In genomic region chr16:19067349-19068236, GRCh38 we compare ENCODE assay signal across 1 cellular context.
TF ChIP-seq lines count a peak whose summit lies in the region.

Gene COQ7, plus strand, starts transcription at chr16:19067614. Its CDS starts 51 bp downstream, at chr16:19067665.

TF ChIP-seq in HepG2, 621 proteins besides CTCF, POLR2A, EP300 and RAD21 (continued from another document and continues in another):
- TF ChIP-seq, protein P1, sequence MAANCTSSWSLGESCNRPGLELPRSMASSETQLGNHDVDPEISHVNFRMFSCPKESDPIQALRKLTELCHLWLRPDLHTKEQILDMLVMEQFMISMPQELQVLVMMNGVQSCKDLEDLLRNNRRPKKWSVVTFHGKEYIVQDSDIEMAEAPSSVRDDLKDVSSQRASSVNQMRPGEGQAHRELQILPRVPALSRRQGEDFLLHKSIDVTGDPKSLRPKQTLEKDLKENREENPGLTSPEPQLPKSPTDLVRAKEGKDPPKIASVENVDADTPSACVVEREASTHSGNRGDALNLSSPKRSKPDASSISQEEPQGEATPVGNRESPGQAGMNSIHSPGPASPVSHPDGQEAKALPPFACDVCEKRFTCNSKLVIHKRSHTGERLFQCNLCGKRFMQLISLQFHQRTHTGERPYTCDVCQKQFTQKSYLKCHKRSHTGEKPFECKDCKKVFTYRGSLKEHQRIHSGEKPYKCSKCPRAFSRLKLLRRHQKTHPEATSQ (CRISPR knock-in tag; IDR thresholded peaks at IDR 0.05; ENCODE audit: borderline replicate concordance) = peak; percentile 90
- TF ChIP-seq GMEB1 (CRISPR knock-in tag; IDR thresholded peaks at IDR 0.05; ENCODE audit: borderline replicate concordance) (peak; percentile 98), RFXAP (CRISPR knock-in tag; IDR thresholded peaks at IDR 0.05; ENCODE audit: borderline replicate concordance) (peak; percentile 95), HNRNPLL (IDR thresholded peaks at IDR 0.05; ENCODE audit: low read depth, low read length, poor library complexity, severe bottlenecking) (peak; percentile 88), GLI4 (CRISPR knock-in tag; IDR thresholded peaks at IDR 0.05; ENCODE audit: borderline replicate concordance) (peak; percentile 22; the same call in 1 of the 2 replicates), ZNF691 (CRISPR knock-in tag; IDR thresholded peaks at IDR 0.05; ENCODE audit: borderline replicate concordance, low read depth) (no peak), DNMT1 (CRISPR knock-in tag; IDR thresholded peaks at IDR 0.05) (peak; percentile 99; the same call in 1 of the 2 replicates), ZNF326 (CRISPR knock-in tag; IDR thresholded peaks at IDR 0.05; ENCODE audit: borderline replicate concordance) (no peak), ARNTL (CRISPR knock-in tag; IDR thresholded peaks at IDR 0.05) (peak; percentile 64; the same call in 1 of the 2 replicates), PRDM15 (CRISPR knock-in tag; IDR thresholded peaks at IDR 0.05) (0 out of 2 replicates have a peak, but pooled peaks have one; percentile 31), ATF1 (CRISPR knock-in tag; IDR thresholded peaks at IDR 0.05) (peak; percentile 100), ZFY (CRISPR knock-in tag; IDR thresholded peaks at IDR 0.05) (peak; percentile 91), MTA3 (CRISPR knock-in tag; IDR thresholded peaks at IDR 0.05) (no peak), HHEX (CRISPR knock-in tag; IDR thresholded peaks at IDR 0.05) (no peak; the same call in 1 of the 2 replicates), CBFB (CRISPR knock-in tag; IDR thresholded peaks at IDR 0.05) (peak; percentile 87; the same call in 1 of the 2 replicates), ZNF605 (CRISPR knock-in tag; IDR thresholded peaks at IDR 0.05) (peak; percentile 86), GTF2F1 (IDR thresholded peaks at IDR 0.05; ENCODE audit: low read length) (peak; percentile 26; the same call in 1 of the 2 replicates), TBX3 (IDR thresholded peaks at IDR 0.05; ENCODE audit: borderline replicate concordance) (peak; percentile 61; the same call in 1 of the 2 replicates), ZNF609 (CRISPR knock-in tag; IDR thresholded peaks at IDR 0.05; ENCODE audit: borderline replicate concordance) (peak; percentile 67; the same call in 1 of the 2 replicates), SMYD3 (CRISPR knock-in tag; IDR thresholded peaks at IDR 0.05) (peak; percentile 87; the same call in 1 of the 2 replicates), ZNF512 (CRISPR knock-in tag; IDR thresholded peaks at IDR 0.05) (no peak), E2F2 (CRISPR knock-in tag; IDR thresholded peaks at IDR 0.05; ENCODE audit: borderline replicate concordance) (no peak), ZFP82 (CRISPR knock-in tag; IDR thresholded peaks at IDR 0.05; ENCODE audit: borderline replicate concordance) (peak; percentile 91; the same call in 1 of the 2 replicates), ZNF766 (CRISPR knock-in tag; IDR thresholded peaks at IDR 0.05; ENCODE audit: borderline replicate concordance) (peak; percentile 74; the same call in 1 of the 2 replicates), ZBTB1 (CRISPR knock-in tag; IDR thresholded peaks at IDR 0.05; ENCODE audit: borderline replicate concordance) (no peak)
- TF ChIP-seq, protein P2, sequence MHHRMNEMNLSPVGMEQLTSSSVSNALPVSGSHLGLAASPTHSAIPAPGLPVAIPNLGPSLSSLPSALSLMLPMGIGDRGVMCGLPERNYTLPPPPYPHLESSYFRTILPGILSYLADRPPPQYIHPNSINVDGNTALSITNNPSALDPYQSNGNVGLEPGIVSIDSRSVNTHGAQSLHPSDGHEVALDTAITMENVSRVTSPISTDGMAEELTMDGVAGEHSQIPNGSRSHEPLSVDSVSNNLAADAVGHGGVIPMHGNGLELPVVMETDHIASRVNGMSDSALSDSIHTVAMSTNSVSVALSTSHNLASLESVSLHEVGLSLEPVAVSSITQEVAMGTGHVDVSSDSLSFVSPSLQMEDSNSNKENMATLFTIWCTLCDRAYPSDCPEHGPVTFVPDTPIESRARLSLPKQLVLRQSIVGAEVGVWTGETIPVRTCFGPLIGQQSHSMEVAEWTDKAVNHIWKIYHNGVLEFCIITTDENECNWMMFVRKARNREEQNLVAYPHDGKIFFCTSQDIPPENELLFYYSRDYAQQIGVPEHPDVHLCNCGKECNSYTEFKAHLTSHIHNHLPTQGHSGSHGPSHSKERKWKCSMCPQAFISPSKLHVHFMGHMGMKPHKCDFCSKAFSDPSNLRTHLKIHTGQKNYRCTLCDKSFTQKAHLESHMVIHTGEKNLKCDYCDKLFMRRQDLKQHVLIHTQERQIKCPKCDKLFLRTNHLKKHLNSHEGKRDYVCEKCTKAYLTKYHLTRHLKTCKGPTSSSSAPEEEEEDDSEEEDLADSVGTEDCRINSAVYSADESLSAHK (CRISPR knock-in tag; IDR thresholded peaks at IDR 0.05; ENCODE audit: borderline replicate concordance) = no peak; the same call in 1 of the 2 replicates
- TF ChIP-seq, protein P3, sequence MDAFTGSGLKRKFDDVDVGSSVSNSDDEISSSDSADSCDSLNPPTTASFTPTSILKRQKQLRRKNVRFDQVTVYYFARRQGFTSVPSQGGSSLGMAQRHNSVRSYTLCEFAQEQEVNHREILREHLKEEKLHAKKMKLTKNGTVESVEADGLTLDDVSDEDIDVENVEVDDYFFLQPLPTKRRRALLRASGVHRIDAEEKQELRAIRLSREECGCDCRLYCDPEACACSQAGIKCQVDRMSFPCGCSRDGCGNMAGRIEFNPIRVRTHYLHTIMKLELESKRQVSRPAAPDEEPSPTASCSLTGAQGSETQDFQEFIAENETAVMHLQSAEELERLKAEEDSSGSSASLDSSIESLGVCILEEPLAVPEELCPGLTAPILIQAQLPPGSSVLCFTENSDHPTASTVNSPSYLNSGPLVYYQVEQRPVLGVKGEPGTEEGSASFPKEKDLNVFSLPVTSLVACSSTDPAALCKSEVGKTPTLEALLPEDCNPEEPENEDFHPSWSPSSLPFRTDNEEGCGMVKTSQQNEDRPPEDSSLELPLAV (CRISPR knock-in tag; conservative IDR thresholded peaks at IDR 0.05; ENCODE audit: low read depth) = no peak
- TF ChIP-seq, protein P4, sequence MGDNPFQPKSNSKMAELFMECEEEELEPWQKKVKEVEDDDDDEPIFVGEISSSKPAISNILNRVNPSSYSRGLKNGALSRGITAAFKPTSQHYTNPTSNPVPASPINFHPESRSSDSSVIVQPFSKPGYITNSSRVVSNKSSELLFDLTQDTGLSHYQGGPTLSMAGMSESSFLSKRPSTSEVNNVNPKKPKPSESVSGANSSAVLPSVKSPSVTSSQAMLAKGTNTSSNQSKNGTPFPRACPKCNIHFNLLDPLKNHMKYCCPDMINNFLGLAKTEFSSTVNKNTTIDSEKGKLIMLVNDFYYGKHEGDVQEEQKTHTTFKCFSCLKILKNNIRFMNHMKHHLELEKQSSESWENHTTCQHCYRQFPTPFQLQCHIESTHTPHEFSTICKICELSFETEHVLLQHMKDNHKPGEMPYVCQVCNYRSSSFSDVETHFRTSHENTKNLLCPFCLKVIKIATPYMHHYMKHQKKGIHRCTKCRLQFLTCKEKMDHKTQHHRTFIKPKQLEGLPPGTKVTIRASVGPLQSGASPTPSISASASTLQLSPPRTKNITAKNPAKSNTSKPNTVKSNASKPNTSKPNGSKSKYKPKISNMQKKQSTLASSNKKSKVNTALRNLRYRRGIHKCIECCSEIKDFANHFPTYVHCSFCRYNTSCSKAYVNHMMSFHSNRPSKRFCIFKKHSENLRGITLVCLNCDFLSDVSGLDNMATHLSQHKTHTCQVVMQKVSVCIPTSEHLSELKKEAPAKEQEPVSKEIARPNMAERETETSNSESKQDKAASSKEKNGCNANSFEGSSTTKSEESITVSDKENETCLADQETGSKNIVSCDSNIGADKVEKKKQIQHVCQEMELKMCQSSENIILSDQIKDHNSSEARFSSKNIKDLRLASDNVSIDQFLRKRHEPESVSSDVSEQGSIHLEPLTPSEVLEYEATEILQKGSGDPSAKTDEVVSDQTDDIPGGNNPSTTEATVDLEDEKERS (CRISPR knock-in tag; IDR thresholded peaks at IDR 0.05) = peak; percentile 17; the same call in 1 of the 2 replicates
